8 cellular contexts compared by ENCODE assay signal in genomic region chr12:124441443-124442190, GRCh38.
DNase-seq lines count a peak whose midpoint lies in the region; ATAC-seq, FAIRE-seq and TF ChIP-seq lines count a peak whose summit lies in the region.

No MANE protein-coding gene starts in this region.

- H3K4me3 ChIP-seq in adrenal gland: no peak overlapping the region

- TF ChIP-seq POLR2A in H54 (IDR thresholded peaks at IDR 0.05; ENCODE audit: low read depth, low read length) (no peak), adrenal gland (IDR thresholded peaks at IDR 0.05) (no peak)

- DNase-seq in H54 (ENCODE audit: insufficient read length, low spot score) (peak; percentile 96), adrenal gland (no peak), glomerular visceral epithelial cell (ENCODE audit: extremely low spot score) (peak; percentile 81), stromal cell of bone marrow (ENCODE audit: low read depth) (peak; percentile 81), germinal center (ENCODE audit: low spot score) (no peak), cerebellum (ENCODE audit: low spot score) (no peak)
- no peak for DNase-seq in activated CD4-positive, alpha-beta T cell treated with anti-CD3 and anti-CD28 coated beads for 4 hours

- H3K4me1 ChIP-seq in adrenal gland (replicated peaks in 1 of 2): peaks cover 0 to 26% of the 10 kb centered on the region in 2 donors

- H3K27me3 ChIP-seq in adrenal gland: no peaks in the 10 kb centered on the region

- peak; percentile 64 for FAIRE-seq in H54 (lab: Jason Lieb, UNC)

- H3K36me3 ChIP-seq in adrenal gland (replicated peaks in 1 of 2): peaks cover 0 to 32% of the 10 kb centered on the region in 2 donors

- no peak for TF ChIP-seq CTCF in adrenal gland (IDR thresholded peaks at IDR 0.05)

- no peaks in the 10 kb centered on the region for H3K9me3 ChIP-seq in adrenal gland (replicated peaks in 1 of 3)

- peak overlapping the region in 3 of 5 donors; percentile 43 to 74 (median 61) for H3K27ac ChIP-seq in adrenal gland

- WGBS in adrenal gland, 4 donors: 78 to 83% (median 80%) methylated on average over 15 to 17 of the region's 17 CpGs

- intact Hi-C loops in adrenal gland (cut with DNase I): no loop called here

- ATAC-seq in HG03354 (IDR thresholded peaks at IDR 0.05; ENCODE audit: poor library complexity, severe bottlenecking, unreplicated experiment): no peak

Comparison
In these comparisons a context has a peak if more than half of its experiments do, and no peak if none do; other contexts are left out.
1. DNase-seq: peak in H54 (single experiment), glomerular visceral epithelial cell (single experiment) and stromal cell of bone marrow (single experiment); none in adrenal gland (0 of 7), activated CD4-positive, alpha-beta T cell treated with anti-CD3 and anti-CD28 coated beads for 4 hours (0 of 2), germinal center (single experiment) and cerebellum (single experiment).